In the genomic region with DNA sequence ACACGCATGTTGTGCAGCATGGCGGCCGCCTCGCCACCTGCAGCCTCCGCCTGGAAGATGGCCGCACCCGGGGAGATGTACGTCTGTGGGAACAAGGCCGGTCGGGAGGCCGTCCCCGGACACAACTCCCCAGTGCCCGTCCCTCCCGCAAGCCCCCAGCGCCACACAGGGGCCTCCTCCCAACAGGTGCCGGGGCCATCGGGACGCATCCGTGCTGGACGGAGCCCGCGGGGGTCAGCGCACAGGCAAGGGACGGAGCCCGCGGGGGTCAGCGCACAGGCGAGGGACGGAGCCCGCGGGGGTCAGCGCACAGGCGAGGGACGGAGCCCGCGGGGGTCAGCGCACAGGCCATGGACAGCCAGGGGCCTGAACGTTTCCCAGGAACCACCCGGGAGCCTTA, we compare ENCODE assay signal across 24 cellular contexts.
"Had no signal": no experiment of that assay in that cellular context is flagged by ENCODE, and none has a peak within 500 bp of the region (broad histone marks: within the 10 kb centered on the region; RNA-seq: fewer than 3 reads in every experiment).

No MANE protein-coding gene starts in this region.

- H3K4me3 ChIP-seq: colonic mucosa, dorsolateral prefrontal cortex, esophagus muscularis mucosa, gastrocnemius medialis, heart right ventricle, left lung, lower lobe of right lung had no signal

- H3K27me3 ChIP-seq: colonic mucosa, dorsolateral prefrontal cortex, esophagus muscularis mucosa, gastrocnemius medialis, heart right ventricle, left lung had no signal

- ATAC-seq: gastrocnemius medialis, heart right ventricle, left cardiac atrium, left lung, left ventricle myocardium superior, lower lobe of right lung had no signal

- DNase-seq: cerebellar nuclear complex; colonic mucosa; cortex of kidney; dermis blood vessel endothelial cell; dorsolateral prefrontal cortex; effector CD4-positive, alpha-beta T cell; effector memory CD4-positive, alpha-beta T cell; foreskin fibroblast; foreskin melanocyte; gastrocnemius medialis; glutamatergic neuron; head of caudate nucleus; heart right ventricle; hippocampal formation; left cardiac atrium; left lung; left ventricle myocardium superior; lower lobe of right lung; mesendoderm; midbrain had no signal

- FAIRE-seq: endothelial cell of umbilical vein, islet of Langerhans, keratinocyte had no signal

- H3K4me1 ChIP-seq: colonic mucosa, gastrocnemius medialis, left lung, lower lobe of right lung had no signal

- H3K27ac ChIP-seq: colonic mucosa, dorsolateral prefrontal cortex, esophagus muscularis mucosa, gastrocnemius medialis, heart right ventricle, left lung, lower lobe of right lung had no signal

- H3K9me3 ChIP-seq: colonic mucosa, esophagus muscularis mucosa, gastrocnemius medialis, heart right ventricle, left lung, lower lobe of right lung had no signal
